ENCODE assay signal across 1 cellular context in genomic region chr18:35490894-35491688, GRCh38.
TF ChIP-seq lines count a peak whose summit lies in the region.

No MANE protein-coding gene starts in this region.

TF ChIP-seq in A549, 52 proteins besides CTCF, POLR2A, EP300 and RAD21 (continued from another document):
- TF ChIP-seq, protein P1, sequence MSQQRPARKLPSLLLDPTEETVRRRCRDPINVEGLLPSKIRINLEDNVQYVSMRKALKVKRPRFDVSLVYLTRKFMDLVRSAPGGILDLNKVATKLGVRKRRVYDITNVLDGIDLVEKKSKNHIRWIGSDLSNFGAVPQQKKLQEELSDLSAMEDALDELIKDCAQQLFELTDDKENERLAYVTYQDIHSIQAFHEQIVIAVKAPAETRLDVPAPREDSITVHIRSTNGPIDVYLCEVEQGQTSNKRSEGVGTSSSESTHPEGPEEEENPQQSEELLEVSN (IDR thresholded peaks at IDR 0.05; ENCODE audit: borderline replicate concordance, low read depth): no peak
- TF ChIP-seq JUN (IDR thresholded peaks at IDR 0.05) (no peak), TP53 (CRISPR knock-in tag; IDR thresholded peaks at IDR 0.05) (no peak), PHF8 (IDR thresholded peaks at IDR 0.05; ENCODE audit: borderline replicate concordance, low read depth) (no peak), EHMT2 (IDR thresholded peaks at IDR 0.05; ENCODE audit: low read depth) (no peak), MYC (IDR thresholded peaks at IDR 0.05; ENCODE audit: borderline replicate concordance, low read length) (no peak), ATOH8 (CRISPR knock-in tag; IDR thresholded peaks at IDR 0.05; ENCODE audit: low read depth) (no peak), SREBF2 (IDR thresholded peaks at IDR 0.05) (no peak), EHF (CRISPR knock-in tag; IDR thresholded peaks at IDR 0.05) (no peak), RNF2 (IDR thresholded peaks at IDR 0.05; ENCODE audit: borderline replicate concordance, low read depth) (no peak), HDAC2 (IDR thresholded peaks at IDR 0.05) (no peak), CBX8 (IDR thresholded peaks at IDR 0.05) (no peak), KDM5A (IDR thresholded peaks at IDR 0.05) (no peak), HOXB5 (CRISPR knock-in tag; IDR thresholded peaks at IDR 0.05) (no peak)
- TF ChIP-seq, protein P2, sequence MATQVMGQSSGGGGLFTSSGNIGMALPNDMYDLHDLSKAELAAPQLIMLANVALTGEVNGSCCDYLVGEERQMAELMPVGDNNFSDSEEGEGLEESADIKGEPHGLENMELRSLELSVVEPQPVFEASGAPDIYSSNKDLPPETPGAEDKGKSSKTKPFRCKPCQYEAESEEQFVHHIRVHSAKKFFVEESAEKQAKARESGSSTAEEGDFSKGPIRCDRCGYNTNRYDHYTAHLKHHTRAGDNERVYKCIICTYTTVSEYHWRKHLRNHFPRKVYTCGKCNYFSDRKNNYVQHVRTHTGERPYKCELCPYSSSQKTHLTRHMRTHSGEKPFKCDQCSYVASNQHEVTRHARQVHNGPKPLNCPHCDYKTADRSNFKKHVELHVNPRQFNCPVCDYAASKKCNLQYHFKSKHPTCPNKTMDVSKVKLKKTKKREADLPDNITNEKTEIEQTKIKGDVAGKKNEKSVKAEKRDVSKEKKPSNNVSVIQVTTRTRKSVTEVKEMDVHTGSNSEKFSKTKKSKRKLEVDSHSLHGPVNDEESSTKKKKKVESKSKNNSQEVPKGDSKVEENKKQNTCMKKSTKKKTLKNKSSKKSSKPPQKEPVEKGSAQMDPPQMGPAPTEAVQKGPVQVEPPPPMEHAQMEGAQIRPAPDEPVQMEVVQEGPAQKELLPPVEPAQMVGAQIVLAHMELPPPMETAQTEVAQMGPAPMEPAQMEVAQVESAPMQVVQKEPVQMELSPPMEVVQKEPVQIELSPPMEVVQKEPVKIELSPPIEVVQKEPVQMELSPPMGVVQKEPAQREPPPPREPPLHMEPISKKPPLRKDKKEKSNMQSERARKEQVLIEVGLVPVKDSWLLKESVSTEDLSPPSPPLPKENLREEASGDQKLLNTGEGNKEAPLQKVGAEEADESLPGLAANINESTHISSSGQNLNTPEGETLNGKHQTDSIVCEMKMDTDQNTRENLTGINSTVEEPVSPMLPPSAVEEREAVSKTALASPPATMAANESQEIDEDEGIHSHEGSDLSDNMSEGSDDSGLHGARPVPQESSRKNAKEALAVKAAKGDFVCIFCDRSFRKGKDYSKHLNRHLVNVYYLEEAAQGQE (IDR thresholded peaks at IDR 0.05): no peak
- TF ChIP-seq, protein P3, sequence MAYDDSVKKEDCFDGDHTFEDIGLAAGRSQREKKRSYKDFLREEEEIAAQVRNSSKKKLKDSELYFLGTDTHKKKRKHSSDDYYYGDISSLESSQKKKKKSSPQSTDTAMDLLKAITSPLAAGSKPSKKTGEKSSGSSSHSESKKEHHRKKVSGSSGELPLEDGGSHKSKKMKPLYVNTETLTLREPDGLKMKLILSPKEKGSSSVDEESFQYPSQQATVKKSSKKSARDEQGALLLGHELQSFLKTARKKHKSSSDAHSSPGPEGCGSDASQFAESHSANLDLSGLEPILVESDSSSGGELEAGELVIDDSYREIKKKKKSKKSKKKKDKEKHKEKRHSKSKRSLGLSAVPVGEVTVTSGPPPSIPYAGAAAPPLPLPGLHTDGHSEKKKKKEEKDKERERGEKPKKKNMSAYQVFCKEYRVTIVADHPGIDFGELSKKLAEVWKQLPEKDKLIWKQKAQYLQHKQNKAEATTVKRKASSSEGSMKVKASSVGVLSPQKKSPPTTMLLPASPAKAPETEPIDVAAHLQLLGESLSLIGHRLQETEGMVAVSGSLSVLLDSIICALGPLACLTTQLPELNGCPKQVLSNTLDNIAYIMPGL (CRISPR knock-in tag; IDR thresholded peaks at IDR 0.05; ENCODE audit: borderline replicate concordance): no peak
TF ChIP-seq in A549: peak in this region for 0.
